Comparison of ENCODE assay signal across 8 cellular contexts in genomic region chr1:40532844-40533424, GRCh38. TPM values are rescaled to one million over a fixed set of nuclear protein-coding genes. Genes with fewer than 3 reads are reported as not detected.
DNase-seq lines count a peak whose midpoint lies in the region; ATAC-seq and TF ChIP-seq lines count a peak whose summit lies in the region.

No MANE protein-coding gene starts in this region.

- TF ChIP-seq CTCF in CD8-positive, alpha-beta T cell (IDR thresholded peaks at IDR 0.05), result peak; percentile 60
- TF ChIP-seq CTCF in WERI-Rb-1 (IDR thresholded peaks at IDR 0.05; ENCODE audit: low read depth, low read length), result peak; percentile 68
- TF ChIP-seq CTCF in fibroblast of the aortic adventitia (IDR thresholded peaks at IDR 0.05; ENCODE audit: insufficient read depth, low read length), result peak; percentile 78

- H3K27ac ChIP-seq in CD8-positive, alpha-beta T cell (ENCODE audit: low read depth, low read length), result no peak overlapping the region
- no peak overlapping the region for H3K27ac ChIP-seq in WERI-Rb-1

- H3K36me3 Mint-ChIP-seq in CD8-positive, alpha-beta T cell, result peaks cover 19% of the 10 kb centered on the region

- intact Hi-C loops in CD8-positive, alpha-beta T cell (cut with DNase I, micrococcal nuclease), result loop anchor here (5.0 kb wide), 3 partner anchors 276 to 436 kb away; partner anchors contain the start of genes PPT1 (in 1 of the 2) and ZMPSTE24 (in 1 of the 2)

- DNase-seq in CD8-positive, alpha-beta T cell, result peak in 2 of 7 experiments; percentile 15 to 26
- peak; percentile 36 for DNase-seq in GM19238 (ENCODE audit: insufficient read length, low spot score)
- DNase-seq in NCI-H2171 treated with DMSO at 0.1 percent for 48 hours (lab: John Stamatoyannopoulos, UW), result peak; percentile 46
- peak; percentile 47 for DNase-seq in WERI-Rb-1
- DNase-seq in fibroblast of the aortic adventitia (ENCODE audit: low read depth), result peak; percentile 65
- DNase-seq in renal cortical epithelial cell (ENCODE audit: low read depth), result peak; percentile 72
- no peak for DNase-seq in activated CD4-positive, CD25-positive, alpha-beta regulatory T cell (lab: John Stamatoyannopoulos, UW)
- no peak for DNase-seq in OCI-M2 (lab: John Stamatoyannopoulos, UW; ENCODE audit: unreplicated experiment)

- H3K9me3 Mint-ChIP-seq in CD8-positive, alpha-beta T cell, result peaks cover 5% of the 10 kb centered on the region

- POLR2A ChIA-PET in CD8-positive, alpha-beta T cell (lab: Charles Lee), result interaction anchor here (1.8 to 2.2 kb wide), 3 partner anchors 83 to 329 kb away, joined by 5 to 10 read pairs (median 10); partner anchors contain the start of genes CITED4, NFYC and ZFP69B

- CTCF ChIA-PET in CD8-positive, alpha-beta T cell (lab: Charles Lee), result interaction anchor here (0.7 to 2.0 kb wide), 10 partner anchors 13 to 317 kb away, joined by 3 to 10 read pairs (median 5); partner anchors contain the start of genes EXO5 and ZFP69

- H3K4me3 Mint-ChIP-seq in CD8-positive, alpha-beta T cell, result peak overlapping the region; percentile 4

- no peaks in the 10 kb centered on the region for H3K36me3 ChIP-seq in CD8-positive, alpha-beta T cell (ENCODE audit: insufficient read depth, low read length)
- no peaks in the 10 kb centered on the region for H3K36me3 ChIP-seq in WERI-Rb-1

- no peak overlapping the region for H3K4me3 ChIP-seq in CD8-positive, alpha-beta T cell (ENCODE audit: low read depth, low read length)
- H3K4me3 ChIP-seq in WERI-Rb-1 (ENCODE audit: low read depth, low read length) (no peak overlapping the region), fibroblast of the aortic adventitia (ENCODE audit: low read depth, low read length) (no peak overlapping the region)

- no peaks in the 10 kb centered on the region for H3K9me3 ChIP-seq in CD8-positive, alpha-beta T cell (ENCODE audit: low read length)
- H3K9me3 ChIP-seq in WERI-Rb-1 (ENCODE audit: severe bottlenecking), result no peaks in the 10 kb centered on the region

- no peaks in the 10 kb centered on the region for H3K27me3 ChIP-seq in CD8-positive, alpha-beta T cell (ENCODE audit: insufficient read depth, low read length)
- no peaks in the 10 kb centered on the region for H3K27me3 ChIP-seq in WERI-Rb-1 (ENCODE audit: insufficient read depth, low read depth, severe bottlenecking)

- no peak overlapping the region for H3K27ac Mint-ChIP-seq in CD8-positive, alpha-beta T cell

- H3K27me3 Mint-ChIP-seq in CD8-positive, alpha-beta T cell (ENCODE audit: low read depth), result peaks cover 6% of the 10 kb centered on the region

- H3K4me1 ChIP-seq in CD8-positive, alpha-beta T cell (ENCODE audit: insufficient read depth, low read length), result peaks cover 11% of the 10 kb centered on the region

- peaks cover 28% of the 10 kb centered on the region for H3K4me1 Mint-ChIP-seq in CD8-positive, alpha-beta T cell (ENCODE audit: low read depth)

- no peak for ATAC-seq in CD8-positive, alpha-beta T cell

RNA-seq across cellular contexts. Expression of gene ZNF684, which starts 1.5 kb away (rescaled TPM):
- 1 to 10 TPM; 2.9 TPM for total RNA-seq in CD8-positive, alpha-beta T cell
- total RNA-seq in fibroblast of the aortic adventitia (ENCODE audit: low replicate concordance), result 5.6 and 7.0 TPM in 2 replicates
- 2.4 and 11.0 TPM in 2 replicates for total RNA-seq in renal cortical epithelial cell

RNA-seq across cellular contexts. Expression of gene EXO5, which starts 24.4 kb away (rescaled TPM):
- 1 to 10 TPM; 6.7 to 7.6 TPM for total RNA-seq in CD8-positive, alpha-beta T cell
- total RNA-seq in fibroblast of the aortic adventitia (ENCODE audit: low replicate concordance), result 11.5 and 15.1 TPM in 2 replicates
- total RNA-seq in renal cortical epithelial cell, result 8.3 and 12.0 TPM in 2 replicates

RNA-seq across cellular contexts. Expression of gene ZFP69, which starts 55.8 kb away (rescaled TPM):
- total RNA-seq in CD8-positive, alpha-beta T cell, result under 1 TPM; 0.64 to 0.92 TPM
- 1.7 and 3.4 TPM in 2 replicates for total RNA-seq in fibroblast of the aortic adventitia (ENCODE audit: low replicate concordance)
- total RNA-seq in renal cortical epithelial cell, result 3.0 and 3.2 TPM in 2 replicates

Comparison
In these comparisons a context has a peak if more than half of its experiments do, and no peak if none do; other contexts are left out.
1. DNase-seq: peak in GM19238 (single experiment), NCI-H2171 treated with DMSO at 0.1 percent for 48 hours (single experiment), WERI-Rb-1 (single experiment), fibroblast of the aortic adventitia (single experiment) and renal cortical epithelial cell (single experiment); none in activated CD4-positive, CD25-positive, alpha-beta regulatory T cell (0 of 4) and OCI-M2 (single experiment).
2. Peak in every context shown above with its lines, with median percentiles within 50 percentile points of each other: CTCF ChIP-seq.